In genomic region chr4:140267576-140267975, GRCh38 we compare ENCODE assay signal across 26 cellular contexts.
DNase-seq lines count a peak whose midpoint lies in the region; ATAC-seq and TF ChIP-seq lines count a peak whose summit lies in the region.
"Had no signal": no experiment of that assay in that cellular context is flagged by ENCODE, and none has a peak within 500 bp of the region (broad histone marks: within the 10 kb centered on the region; RNA-seq: fewer than 3 reads in every experiment).

No MANE protein-coding gene starts in this region.

- no peak overlapping the region for H2BK5ac ChIP-seq in mesenchymal stem cell (ENCODE audit: low read depth, low read length, poor library complexity, severe bottlenecking)

- no peak overlapping the region for H2BK120ac ChIP-seq in mesenchymal stem cell (ENCODE audit: low read depth, low read length)

- H3K4me1 ChIP-seq in heart right ventricle, result peaks cover 0 to 12% (median 0%) of the 10 kb centered on the region in 9 donors
- H3K4me1 ChIP-seq in right atrium auricular region, result no peaks in the 10 kb centered on the region
- peaks cover 6% of the 10 kb centered on the region for H3K4me1 ChIP-seq in mesenchymal stem cell (ENCODE audit: control insufficient read depth, insufficient read depth, low read depth, low read length)
- no peaks in the 10 kb centered on the region for H3K4me1 ChIP-seq in uterus
- H3K4me1 ChIP-seq in colonic mucosa, result no peaks in the 10 kb centered on the region
- H3K4me1 ChIP-seq: sigmoid colon, transverse colon had no signal

- no peak overlapping the region for H3K9ac ChIP-seq in mesenchymal stem cell (ENCODE audit: low read length)
- no peak overlapping the region for H3K9ac ChIP-seq in colonic mucosa (ENCODE audit: low read depth in 2 of 2, low read length in 2 of 2)
- H3K9ac ChIP-seq: BLaER1 had no signal

- H3K36me3 Mint-ChIP-seq in chondrocyte (ENCODE audit: low read depth), result no peaks in the 10 kb centered on the region
- H3K36me3 Mint-ChIP-seq: activated naive CD8-positive, alpha-beta T cell; brain had no signal

- no peak overlapping the region for H4K91ac ChIP-seq in mesenchymal stem cell (ENCODE audit: low read length)

- H3K4me2 ChIP-seq in mesenchymal stem cell (ENCODE audit: low read length, poor library complexity, severe bottlenecking), result no peak overlapping the region
- H3K4me2 ChIP-seq: BLaER1 had no signal

- H3K27me3 ChIP-seq in heart right ventricle (peaks cover 0 to 3% (median 0%) of the 10 kb centered on the region in 7 donors), right atrium auricular region (no peaks in the 10 kb centered on the region), mesenchymal stem cell (ENCODE audit: control insufficient read depth in 1 of 2, insufficient read depth in 1 of 2, low read length in 2 of 2) (no peaks in the 10 kb centered on the region), uterus (no peaks in the 10 kb centered on the region), colonic mucosa (no peaks in the 10 kb centered on the region)
- H3K27me3 ChIP-seq: BLaER1, sigmoid colon, transverse colon had no signal

- no peak overlapping the region for H2BK15ac ChIP-seq in mesenchymal stem cell (ENCODE audit: low read depth, poor library complexity, severe bottlenecking)

- no peaks in the 10 kb centered on the region for H3K9me3 Mint-ChIP-seq in chondrocyte (ENCODE audit: low read depth)
- H3K9me3 Mint-ChIP-seq: activated T-cell treated with anti-CD3 and anti-CD28 coated beads, Interleukin-2, amount 50 U/mL, for 72 hours; dendritic cell treated with granulocyte-macrophage colony-stimulating factor and Interleukin-4, amounts not matched to agents 40 ng/mL and 50 ng/mL, for 4 days; T-helper 2 cell treated with Interferon-gamma antibody and Interleukin-4, amounts not matched to agents 5 μg/mL and 100 μg/mL, for 36 hours had no signal

- TF ChIP-seq CTCF in heart right ventricle (IDR thresholded peaks at IDR 0.05), result no peak
- TF ChIP-seq CTCF in right atrium auricular region (IDR thresholded peaks at IDR 0.05), result no peak
- no peak for TF ChIP-seq CTCF in chondrocyte (IDR thresholded peaks at IDR 0.05)
- TF ChIP-seq CTCF in uterus (IDR thresholded peaks at IDR 0.05), result no peak
- TF ChIP-seq CTCF in colonic mucosa (IDR thresholded peaks at IDR 0.05), result no peak

- H3K9me3 ChIP-seq in heart right ventricle (peaks cover 0 to 2% (median 0%) of the 10 kb centered on the region in 11 donors), right atrium auricular region (no peaks in the 10 kb centered on the region), mesenchymal stem cell (ENCODE audit: control insufficient read depth, low read length) (no peaks in the 10 kb centered on the region), uterus (no peaks in the 10 kb centered on the region), colonic mucosa (no peaks in the 10 kb centered on the region)
- H3K9me3 ChIP-seq: BLaER1, sigmoid colon, transverse colon had no signal

- no peak overlapping the region for H2BK12ac ChIP-seq in mesenchymal stem cell (ENCODE audit: low read length in 2 of 2)

- H2AFZ ChIP-seq in mesenchymal stem cell (ENCODE audit: low read depth, low read length), result peak overlapping the region; percentile 23

- peak overlapping the region in 1 of 2 experiments; percentile 26 for H3K14ac ChIP-seq in mesenchymal stem cell (ENCODE audit: low read length in 2 of 2)

- H3K27ac ChIP-seq in heart right ventricle, result no peak overlapping the region
- H3K27ac ChIP-seq in right atrium auricular region, result no peak overlapping the region
- no peak overlapping the region for H3K27ac ChIP-seq in mesenchymal stem cell (ENCODE audit: low read length, poor library complexity, severe bottlenecking)
- H3K27ac ChIP-seq in uterus, result peak overlapping the region; percentile 16 to 54
- no peak overlapping the region for H3K27ac ChIP-seq in colonic mucosa
- H3K27ac ChIP-seq: BLaER1, sigmoid colon, transverse colon had no signal

- peak overlapping the region in 1 of 10 donors; percentile 26 for H3K4me3 ChIP-seq in heart right ventricle
- H3K4me3 ChIP-seq in right atrium auricular region, result no peak overlapping the region
- H3K4me3 ChIP-seq in mesenchymal stem cell (ENCODE audit: insufficient read depth in 1 of 2, low read depth in 1 of 2, low read length in 2 of 2), result no peak overlapping the region
- no peak overlapping the region for H3K4me3 ChIP-seq in uterus
- H3K4me3 ChIP-seq in colonic mucosa, result no peak overlapping the region
- H3K4me3 ChIP-seq: BLaER1, GM12878, sigmoid colon, transverse colon had no signal

- H4K8ac ChIP-seq in mesenchymal stem cell (ENCODE audit: low read length), result no peak overlapping the region

- no peak for TF ChIP-seq POLR2A in uterus (IDR thresholded peaks at IDR 0.05)

- H3K4ac ChIP-seq in mesenchymal stem cell (ENCODE audit: low read depth in 1 of 2, low read length in 2 of 2), result no peak overlapping the region

- intact Hi-C loops in heart right ventricle (cut with DNase I) (no loop called here), uterus (cut with DNase I; ENCODE audit: low total_unique reads) (no loop called here), colonic mucosa (cut with DNase I) (no loop called here)

- no peak overlapping the region for H3K23ac ChIP-seq in mesenchymal stem cell (ENCODE audit: low read length in 2 of 2)

- peak in 7 of 8 donors; percentile 11 to 78 (median 42) for ATAC-seq in heart right ventricle
- no peak for ATAC-seq in GM19452 (IDR thresholded peaks at IDR 0.05; ENCODE audit: unreplicated experiment)
- ATAC-seq: GM12878, left colon had no signal

- DNase-seq in heart right ventricle (no peak), right atrium auricular region (ENCODE audit: low spot score) (no peak), chondrocyte (ENCODE audit: low spot score) (no peak), mesenchymal stem cell (peak; percentile 34), uterus (no peak), colonic mucosa (no peak)
- DNase-seq in activated CD4-positive, CD25-positive, alpha-beta regulatory T cell (lab: John Stamatoyannopoulos, UW), result no peak
- DNase-seq: activated CD4-positive, CD25-positive, alpha-beta regulatory T cell treated with anti-CD3 and anti-CD28 coated beads, Interleukin-2, amount 50 U/mL, for 72 hours; activated CD8-positive, alpha-beta memory T cell treated with anti-CD3 and anti-CD28 coated beads for 24 hours; left colon; NCI-H187; NCI-H226; NCI-H82; nucleus accumbens; OCI-M1; sigmoid colon; stimulated activated naive CD4-positive, alpha-beta T cell; transverse colon had no signal

- peak overlapping the region; percentile 52 for H3K27ac Mint-ChIP-seq in chondrocyte (ENCODE audit: unreplicated experiment)
- H3K27ac Mint-ChIP-seq: activated naive CD8-positive, alpha-beta T cell; activated T-cell treated with anti-CD3 and anti-CD28 coated beads, Interleukin-2, amount 50 U/mL, for 72 hours; dendritic cell treated with granulocyte-macrophage colony-stimulating factor and Interleukin-4, amounts not matched to agents 40 ng/mL and 50 ng/mL, for 4 days; T-helper 2 cell treated with Interferon-gamma antibody and Interleukin-4, amounts not matched to agents 5 μg/mL and 100 μg/mL, for 36 hours had no signal

- H3K36me3 ChIP-seq in heart right ventricle (no peaks in the 10 kb centered on the region), right atrium auricular region (no peaks in the 10 kb centered on the region), mesenchymal stem cell (ENCODE audit: control insufficient read depth in 1 of 2, insufficient read depth in 2 of 2, low read depth in 1 of 2, low read length in 2 of 2) (no peaks in the 10 kb centered on the region), uterus (no peaks in the 10 kb centered on the region), colonic mucosa (no peaks in the 10 kb centered on the region)
- H3K36me3 ChIP-seq: BLaER1, sigmoid colon, transverse colon had no signal

- peak overlapping the region; percentile 81 for H2AK5ac ChIP-seq in mesenchymal stem cell (ENCODE audit: low read length, severe bottlenecking)

- peak overlapping the region; percentile 28 to 50 for H3K18ac ChIP-seq in mesenchymal stem cell (ENCODE audit: low read depth in 1 of 2, low read length in 2 of 2)

- H3K79me1 ChIP-seq in mesenchymal stem cell (replicated peaks; ENCODE audit: low read length, poor library complexity, severe bottlenecking), result no peaks in the 10 kb centered on the region

- H3K4me3 Mint-ChIP-seq in chondrocyte (ENCODE audit: unreplicated experiment), result peak overlapping the region; percentile 61
- H3K4me3 Mint-ChIP-seq: activated naive CD8-positive, alpha-beta T cell; brain; dendritic cell treated with granulocyte-macrophage colony-stimulating factor and Interleukin-4, amounts not matched to agents 40 ng/mL and 50 ng/mL, for 4 days; T-helper 2 cell treated with Interferon-gamma antibody and Interleukin-4, amounts not matched to agents 5 μg/mL and 100 μg/mL, for 36 hours had no signal

- WGBS in heart right ventricle, 2 donors, result 54 to 57% methylated on average over 14 of the region's 14 CpGs
- WGBS in mesenchymal stem cell, result 61% methylated on average over 13 of the region's 14 CpGs

- no peaks in the 10 kb centered on the region for H3K27me3 Mint-ChIP-seq in chondrocyte (ENCODE audit: low read depth)
- H3K27me3 Mint-ChIP-seq: activated naive CD8-positive, alpha-beta T cell had no signal

- H3K4me1 Mint-ChIP-seq in chondrocyte (ENCODE audit: low read depth), result peaks cover 16% of the 10 kb centered on the region

Comparison
In these comparisons a context has a peak if more than half of its experiments do, and no peak if none do; other contexts are left out.
1. H3K27ac ChIP-seq: peak in uterus (2 of 2); none in heart right ventricle (0 of 10), right atrium auricular region (0 of 2), mesenchymal stem cell (single experiment) and colonic mucosa (single experiment).